Comparison of ENCODE assay signal across 19 cellular contexts in the genomic region with DNA sequence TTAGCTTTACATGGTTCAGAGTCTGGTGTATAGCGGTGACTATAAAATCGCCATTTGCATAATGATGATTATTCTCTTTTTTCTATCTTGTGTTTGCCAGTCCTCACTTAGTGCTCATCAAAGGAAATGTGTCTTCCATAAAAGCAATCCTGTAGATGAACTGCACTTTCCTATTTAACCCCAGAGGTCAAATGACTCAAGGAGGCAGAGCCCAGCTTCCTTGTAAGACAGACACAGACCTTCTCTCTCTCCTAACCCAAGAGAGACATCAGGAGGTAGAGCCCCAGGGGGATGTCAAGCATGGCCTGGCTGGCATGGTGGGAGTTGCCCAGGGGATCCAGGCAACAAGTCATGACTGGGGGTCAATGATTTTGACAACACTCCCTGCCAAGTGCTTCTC. TPM values are rescaled to one million over a fixed set of nuclear protein-coding genes. Genes with fewer than 3 reads are reported as not detected.
DNase-seq lines count a peak whose midpoint lies in the region; ATAC-seq, FAIRE-seq and TF ChIP-seq lines count a peak whose summit lies in the region.
"Had no signal": no experiment of that assay in that cellular context is flagged by ENCODE, and none has a peak within 500 bp of the region (broad histone marks: within the 10 kb centered on the region; RNA-seq: fewer than 3 reads in every experiment).

No MANE protein-coding gene starts in this region.

- no peaks in the 10 kb centered on the region for H3K79me2 ChIP-seq in PC-9 (ENCODE audit: low read depth)
- no peaks in the 10 kb centered on the region for H3K79me2 ChIP-seq in endothelial cell of umbilical vein (ENCODE audit: control insufficient read depth, insufficient read depth, low read length)

- no peak overlapping the region for H3K27ac Mint-ChIP-seq in activated naive CD4-positive, alpha-beta T cell treated with anti-CD3 and anti-CD28 coated beads, Interleukin-2, amount 50 U/mL, for 72 hours
- H3K27ac Mint-ChIP-seq: nephron progenitor cell had no signal

- H3K9me3 Mint-ChIP-seq in activated naive CD4-positive, alpha-beta T cell treated with anti-CD3 and anti-CD28 coated beads, Interleukin-2, amount 50 U/mL, for 72 hours: no peaks in the 10 kb centered on the region
- H3K9me3 Mint-ChIP-seq: central memory CD8-positive, alpha-beta T cell; nephron progenitor cell had no signal

- H3K36me3 Mint-ChIP-seq in activated naive CD4-positive, alpha-beta T cell treated with anti-CD3 and anti-CD28 coated beads, Interleukin-2, amount 50 U/mL, for 72 hours: peaks cover 0 to 1% of the 10 kb centered on the region in 2 donors

- CTCF ChIA-PET in PC-9 (lab: Charles Lee) (interaction anchor here (0.7 to 1.0 kb wide), 2 partner anchors 13 to 65 kb away, joined by 3 to 4 read pairs; no protein-coding TSS in a partner anchor), endothelial cell of umbilical vein (lab: Charles Lee) (interaction anchor here (0.8 to 17.5 kb wide), 7 partner anchors 10 to 159 kb away, joined by 4 to 493 read pairs (median 8); no protein-coding TSS in a partner anchor)

- no peaks in the 10 kb centered on the region for H3K9me2 ChIP-seq in PC-9 (ENCODE audit: insufficient read depth)

- H2AFZ ChIP-seq in PC-9 (no peak overlapping the region), endothelial cell of umbilical vein (ENCODE audit: low read depth, low read length) (no peak overlapping the region)

- H3K4me2 ChIP-seq in PC-9: no peak overlapping the region
- no peak overlapping the region for H3K4me2 ChIP-seq in endothelial cell of umbilical vein (ENCODE audit: insufficient read depth, low read length)
- H3K4me2 ChIP-seq: KMS-11 had no signal

- TF ChIP-seq POLR2A in endothelial cell of umbilical vein (IDR thresholded peaks at IDR 0.05; ENCODE audit: low read depth, low read length): no peak

- dilution Hi-C loops in endothelial cell of umbilical vein (cut with MboI; ENCODE audit: extremely low pct_ligation_motif_present, low sequenced_read_pairs): no loop called here

- no peak for FAIRE-seq in endothelial cell of umbilical vein (lab: Jason Lieb, UNC)
- FAIRE-seq: D721Med had no signal

- ATAC-seq in GM18868 (IDR thresholded peaks at IDR 0.05; ENCODE audit: unreplicated experiment): no peak
- ATAC-seq in activated naive CD4-positive, alpha-beta T cell treated with anti-CD3 and anti-CD28 coated beads, Interleukin-2, amount 50 U/mL, for 72 hours: no peak
- ATAC-seq: stimulated activated naive CD8-positive, alpha-beta T cell treated with anti-CD3 and anti-CD28 coated beads, Interleukin-15, Interleukin-2, amounts not matched to agents 100 U/mL and 50 U/mL, for 24 hours had no signal

- H3K36me3 ChIP-seq in PC-9 (ENCODE audit: low read depth) (peaks cover 60% of the 10 kb centered on the region), endothelial cell of umbilical vein (ENCODE audit: control insufficient read depth in 2 of 2, extremely low read depth in 1 of 2, insufficient read depth in 2 of 2, low read length in 2 of 2) (peaks cover 0 to 10% of the 10 kb centered on the region in 2 experiments), mesodermal cell (ENCODE audit: control insufficient read depth, insufficient read depth, low read length) (peaks cover 74% of the 10 kb centered on the region)

- DNase-seq in Caki2 (ENCODE audit: low read depth) (peak; percentile 63), PC-9 (peak in 1 of 2 experiments; percentile 56), endothelial cell of umbilical vein (ENCODE audit: low read depth, low spot score) (no peak), activated gamma-delta T cell (lab: John Stamatoyannopoulos, UW) (no peak)
- no peak for DNase-seq in effector CD8-positive, alpha-beta T cell (lab: John Stamatoyannopoulos, UW)
- DNase-seq in activated naive CD4-positive, alpha-beta T cell treated with anti-CD3 and anti-CD28 coated beads, Interleukin-2, amount 50 U/mL, for 72 hours (ENCODE audit: low spot score in 2 of 2): no peak
- DNase-seq: activated naive CD4-positive, alpha-beta T cell treated with Interleukin-2 at 50 U/mL for 16 hours; erythroblast; NCI-H146; NCI-H446; nephron progenitor cell; stimulated activated naive CD8-positive, alpha-beta T cell treated with anti-CD3 and anti-CD28 coated beads, Interleukin-15, Interleukin-2, amounts not matched to agents 100 U/mL and 50 U/mL, for 24 hours had no signal

- 100% methylated on average over 2 of the region's 2 CpGs; no CpG with 5 or more reads in 1 of the 2 experiments for WGBS in mesodermal cell (ENCODE audit: insufficient coverage in 2 of 2), 2 experiments

- H3K4me1 ChIP-seq in PC-9 (replicated peaks; ENCODE audit: insufficient read depth) (peaks cover 12% of the 10 kb centered on the region), endothelial cell of umbilical vein (ENCODE audit: control insufficient read depth, extremely low read depth, insufficient read depth, low read length) (peaks cover 8% of the 10 kb centered on the region), mesodermal cell (ENCODE audit: control insufficient read depth, insufficient read depth, low read length, poor library complexity, severe bottlenecking) (peaks cover 13% of the 10 kb centered on the region)

- H3K27ac ChIP-seq in PC-9 (peak overlapping the region; percentile 16), endothelial cell of umbilical vein (ENCODE audit: insufficient read depth, low read depth, low read length) (peak overlapping the region; percentile 26), mesodermal cell (ENCODE audit: low read depth, low read length, severe bottlenecking) (peak overlapping the region; percentile 57)
- H3K27ac ChIP-seq: KMS-11 had no signal

- in situ Hi-C loops in Caki2 (cut with HindIII; ENCODE audit: low pct_unique_long_range_greater_than_20kb, low sequenced_read_pairs): no loop called here

- H3K4me3 ChIP-seq in PC-9 (no peak overlapping the region), endothelial cell of umbilical vein (replicated peaks in 1 of 3; ENCODE audit: insufficient read depth in 1 of 3, low read depth in 1 of 3, low read length in 3 of 3) (no peak overlapping the region), mesodermal cell (ENCODE audit: extremely low read depth, insufficient read depth, low read length, poor library complexity, severe bottlenecking) (no peak overlapping the region)

- H4K20me1 ChIP-seq in PC-9 (ENCODE audit: insufficient read depth) (no peaks in the 10 kb centered on the region), endothelial cell of umbilical vein (replicated peaks; ENCODE audit: control insufficient read depth, extremely low read depth, insufficient read depth, low read length) (no peaks in the 10 kb centered on the region)

- H3K9me3 ChIP-seq in PC-9 (ENCODE audit: insufficient read depth, low read depth) (no peaks in the 10 kb centered on the region), endothelial cell of umbilical vein (replicated peaks; ENCODE audit: control insufficient read depth, insufficient read depth, low read length) (no peaks in the 10 kb centered on the region), mesodermal cell (ENCODE audit: control insufficient read depth, low read length) (no peaks in the 10 kb centered on the region)

- H3K27me3 ChIP-seq in PC-9 (ENCODE audit: insufficient read depth, low read depth) (no peaks in the 10 kb centered on the region), endothelial cell of umbilical vein (ENCODE audit: control insufficient read depth in 2 of 2, insufficient read depth in 2 of 2, low read length in 2 of 2) (no peaks in the 10 kb centered on the region)

- TF ChIP-seq CTCF in PC-9 (conservative IDR thresholded peaks at IDR 0.05) (no peak), endothelial cell of umbilical vein (IDR thresholded peaks at IDR 0.05; ENCODE audit: extremely low read depth in 1 of 2, insufficient read depth in 1 of 2, low read depth in 1 of 2, low read length in 2 of 2) (no peak)

- intact Hi-C loops in PC-9 (cut with micrococcal nuclease; ENCODE audit: unreplicated experiment) (loop anchor here (10.0 kb wide), 1 partner anchor 263 kb away; no protein-coding TSS in a partner anchor), endothelial cell of umbilical vein (cut with micrococcal nuclease) (no loop called here)

- BruUV-seq in PC-9 (replicated peaks; lab: Mats Ljungman, UMichigan): no TSS peak
- no TSS peak for BruUV-seq in endothelial cell of umbilical vein (replicated peaks; lab: Mats Ljungman, UMichigan)

- no peaks in the 10 kb centered on the region for H3K9me1 ChIP-seq in endothelial cell of umbilical vein (replicated peaks; ENCODE audit: control insufficient read depth, extremely low read depth, insufficient read depth, low read length)

- POLR2A ChIA-PET in PC-9 (lab: Charles Lee; ENCODE audit: unreplicated experiment): interaction anchor here (0.6 kb wide), 5 partner anchors 8 to 137 kb away, joined by 3 to 24 read pairs (median 4); no protein-coding TSS in a partner anchor
- POLR2A ChIA-PET in endothelial cell of umbilical vein (lab: Charles Lee): no interaction called here

- no peak overlapping the region for H3K9ac ChIP-seq in endothelial cell of umbilical vein (replicated peaks; ENCODE audit: extremely low read depth, insufficient read depth, low read length)
- H3K9ac ChIP-seq: KMS-11 had no signal

- peaks cover 40% of the 10 kb centered on the region; the same call in 1 of the 2 replicates for H3F3A ChIP-seq in PC-9 (ENCODE audit: insufficient read depth, low read depth)

TF ChIP-seq in endothelial cell of umbilical vein, 7 proteins besides CTCF, POLR2A, EP300 and RAD21:
- TF ChIP-seq EZH2 (IDR thresholded peaks at IDR 0.05; ENCODE audit: borderline replicate concordance, low read depth, low read length, severe bottlenecking) (no peak), FOS (IDR thresholded peaks at IDR 0.05; ENCODE audit: borderline replicate concordance, insufficient read depth, low read length) (peak; percentile 13), POLR2AphosphoS5 (IDR thresholded peaks at IDR 0.05; ENCODE audit: insufficient read depth, low read depth, low read length) (no peak), GATA2 (IDR thresholded peaks at IDR 0.05; ENCODE audit: insufficient read depth, insufficient read length, low read depth, low read length) (no peak)
TF ChIP-seq in endothelial cell of umbilical vein: peak in this region for 1.

RNA-seq across cellular contexts. Expression of a gene that starts 46.9 kb away (rescaled TPM):
- total RNA-seq in Caki2 (2014; rRNA removed; shearing (Covaris generic); ENCODE audit: low replicate concordance): 1.1 TPM in 1 of 2 replicates, not detected in the other
- total RNA-seq in PC-9 (2021) (not detected in 2 replicates), endothelial cell of umbilical vein (not detected in 2 replicates)
- polyA plus RNA-seq in endothelial cell of umbilical vein: not detected in 2 replicates
- not detected in 2 replicates for polyA plus RNA-seq in endothelial cell of umbilical vein (2011; cell fraction: cytosol; rRNA removed)
- not detected in 2 replicates for polyA plus RNA-seq in endothelial cell of umbilical vein (2011; cell fraction: nucleus; rRNA removed)
- not detected in 2 replicates for polyA plus RNA-seq in endothelial cell of umbilical vein (2012)
- not detected in 2 replicates for polyA minus RNA-seq in endothelial cell of umbilical vein
- polyA minus RNA-seq in endothelial cell of umbilical vein (2011; cell fraction: cytosol; rRNA and poly(A)+ RNA removed): not detected
- not detected in 2 replicates for polyA minus RNA-seq in endothelial cell of umbilical vein (2011; cell fraction: nucleus; rRNA and poly(A)+ RNA removed)
- not detected for polyA plus RNA-seq in mesodermal cell (2013, experiment 1 of 2)
- not detected for polyA plus RNA-seq in mesodermal cell (2013, experiment 2 of 2)
- under 1 TPM; 0.43 to 0.56 TPM for total RNA-seq in activated naive CD4-positive, alpha-beta T cell treated with anti-CD3 and anti-CD28 coated beads, Interleukin-2, amount 50 U/mL, for 72 hours
- total RNA-seq: H4, OCI-LY7 had no signal
